In genomic region chr11:115005663-115006062, GRCh38 we compare ENCODE assay signal across 1 cellular context.
TF ChIP-seq lines count a peak whose summit lies in the region.

No MANE protein-coding gene starts in this region.

TF ChIP-seq in HepG2, 621 proteins besides CTCF, POLR2A, EP300 and RAD21 (continued from another document):
- no peak for TF ChIP-seq ZNF703 (CRISPR knock-in tag; IDR thresholded peaks at IDR 0.05; ENCODE audit: borderline replicate concordance)
- TF ChIP-seq CEBPB (IDR thresholded peaks at IDR 0.05; ENCODE audit: borderline replicate concordance, low read depth, low read length), result peak; percentile 53; the same call in 1 of the 2 replicates
